ENCODE assay signal across 9 cellular contexts in the genomic region with DNA sequence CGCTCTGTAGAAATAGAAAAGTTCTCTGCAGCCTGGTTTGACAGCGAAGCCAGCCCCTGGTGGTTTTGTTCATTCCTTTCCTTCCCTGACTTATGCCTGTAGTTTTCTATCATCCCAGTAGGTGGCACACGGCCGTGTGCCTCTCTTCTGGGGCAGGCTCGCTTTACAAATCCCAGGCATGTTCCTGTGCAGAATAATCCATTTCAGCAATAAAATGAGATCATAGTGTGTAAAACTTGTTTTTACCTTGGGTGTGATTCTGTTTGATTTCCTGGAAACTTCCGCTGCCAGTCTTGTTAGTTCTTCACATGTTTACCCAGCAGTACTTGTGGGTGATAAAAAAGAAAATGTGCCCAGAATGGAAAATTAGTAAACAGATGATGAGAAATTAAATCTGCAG. TPM values are rescaled to one million over a fixed set of nuclear protein-coding genes. Genes with fewer than 3 reads are reported as not detected.
A peak's percentile ranks its signal among the peaks of the same experiment; 100 is the strongest.
DNase-seq lines count a peak whose midpoint lies in the region; ATAC-seq and TF ChIP-seq lines count a peak whose summit lies in the region.
"Had no signal": no experiment of that assay in that cellular context is flagged by ENCODE, and none has a peak within 500 bp of the region (broad histone marks: within the 10 kb centered on the region; RNA-seq: fewer than 3 reads in every experiment).

No MANE protein-coding gene starts in this region.

- peaks cover 11% of the 10 kb centered on the region for H3K4me1 Mint-ChIP-seq in activated naive CD4-positive, alpha-beta T cell treated with anti-CD3 and anti-CD28 coated beads, Interleukin-2, amount 10 ng/mL, durations not matched to agents 7 days and 5 days

- intact Hi-C loops in head of caudate nucleus (cut with DNase I): loop anchor here (2.0 to 10.0 kb wide), 2 partner anchors 94 to 208 kb away; no protein-coding TSS in a partner anchor

- no peaks in the 10 kb centered on the region for H3K36me3 ChIP-seq in MG63

- no peak overlapping the region for H3K4me3 Mint-ChIP-seq in activated naive CD4-positive, alpha-beta T cell treated with anti-CD3 and anti-CD28 coated beads, Interleukin-2, amount 10 ng/mL, durations not matched to agents 7 days and 5 days

- no peaks in the 10 kb centered on the region for H3K36me3 Mint-ChIP-seq in activated naive CD4-positive, alpha-beta T cell treated with anti-CD3 and anti-CD28 coated beads, Interleukin-2, amount 10 ng/mL, durations not matched to agents 7 days and 5 days

- no peak overlapping the region for H3K4me3 ChIP-seq in AG04450 (ENCODE audit: low read depth, low read length)
- H3K4me3 ChIP-seq in MG63: no peak overlapping the region

- H3K9me3 Mint-ChIP-seq in activated naive CD4-positive, alpha-beta T cell treated with anti-CD3 and anti-CD28 coated beads, Interleukin-2, amount 10 ng/mL, durations not matched to agents 7 days and 5 days: peaks cover 2% of the 10 kb centered on the region

- H3K27me3 Mint-ChIP-seq in activated naive CD4-positive, alpha-beta T cell treated with anti-CD3 and anti-CD28 coated beads, Interleukin-2, amount 10 ng/mL, durations not matched to agents 7 days and 5 days: peaks cover 58% of the 10 kb centered on the region

- POLR2A ChIA-PET in AG04450 (lab: Yijun Ruan, JAX): no interaction called here

- H3K9me3 ChIP-seq in AG04450 (ENCODE audit: control insufficient read depth, insufficient read depth, low read length) (peaks cover 13% of the 10 kb centered on the region; the same call in 1 of the 2 replicates), MG63 (no peaks in the 10 kb centered on the region)

- DNase-seq in AG04450 (ENCODE audit: low read depth, low spot score): peak; percentile 43
- DNase-seq in NCI-H748 treated with DMSO at 0.1 percent for 48 hours (lab: John Stamatoyannopoulos, UW): peak; percentile 96
- peak; percentile 46 for DNase-seq in activated naive CD4-positive, alpha-beta T cell treated with anti-CD3 and anti-CD28 coated beads, Interleukin-2, amount 10 ng/mL, durations not matched to agents 7 days and 5 days
- DNase-seq in head of caudate nucleus: peak in 40 of 42 donors; percentile 29 to 86 (median 60)
- peak; percentile 71 for DNase-seq in putamen (ENCODE audit: low spot score)
- DNase-seq in MG63: no peak

- peaks cover 46% of the 10 kb centered on the region for H3K27me3 ChIP-seq in AG04450 (ENCODE audit: control insufficient read depth, insufficient read depth, low read length)
- H3K27me3 ChIP-seq in MG63: peaks cover 27% of the 10 kb centered on the region

- no peak overlapping the region for H3K27ac Mint-ChIP-seq in activated naive CD4-positive, alpha-beta T cell treated with anti-CD3 and anti-CD28 coated beads, Interleukin-2, amount 10 ng/mL, durations not matched to agents 7 days and 5 days

- H3K27ac ChIP-seq in AG04450 (ENCODE audit: low read depth, low read length): no peak overlapping the region

- CTCF ChIA-PET in AG04450 (lab: Charles Lee): interaction anchor here (0.6 to 2.7 kb wide), 8 partner anchors 11 to 233 kb away, joined by 3 to 22 read pairs (median 4); no protein-coding TSS in a partner anchor
- CTCF ChIA-PET in activated naive CD4-positive, alpha-beta T cell treated with anti-CD3 and anti-CD28 coated beads, Interleukin-2, amount 10 ng/mL, durations not matched to agents 7 days and 5 days (lab: Charles Lee): interaction anchor here (1.6 to 2.7 kb wide), 2 partner anchors 11 to 97 kb away, joined by 3 to 10 read pairs; no protein-coding TSS in a partner anchor

- TF ChIP-seq CTCF in AG04450 (IDR thresholded peaks at IDR 0.05; ENCODE audit: low read depth, low read length) (peak; percentile 93), GM12874 (IDR thresholded peaks at IDR 0.05; ENCODE audit: insufficient read depth, low read depth, low read length) (peak; percentile 82)

- peak; percentile 65 for ATAC-seq in HG03457 (IDR thresholded peaks at IDR 0.05; ENCODE audit: unreplicated experiment)

RNA-seq across cellular contexts. Expression of a gene that starts 7.4 kb away (rescaled TPM):
- polyA plus RNA-seq in AG04450 (2011; rRNA removed): not detected in 2 replicates
- not detected in 2 replicates for polyA minus RNA-seq in AG04450 (2011; rRNA and poly(A)+ RNA removed)
- total RNA-seq in MG63 (2014; rRNA removed; shearing (Covaris generic); ENCODE audit: low replicate concordance): not detected in 2 replicates
- total RNA-seq: mononuclear cell had no signal
